In genomic region chr22:36873614-36874308, GRCh38 we compare ENCODE assay signal across 8 cellular contexts. TPM values are rescaled to one million over a fixed set of nuclear protein-coding genes. Genes with fewer than 3 reads are reported as not detected.
DNase-seq lines count a peak whose midpoint lies in the region; ATAC-seq and TF ChIP-seq lines count a peak whose summit lies in the region.

No MANE protein-coding gene starts in this region.

- H3K9me3 ChIP-seq in MG63 = no peaks in the 10 kb centered on the region
- H3K9me3 ChIP-seq in trophoblast cell (ENCODE audit: insufficient read depth, low read depth, low read length) = no peaks in the 10 kb centered on the region

- H3K23ac ChIP-seq in trophoblast cell (ENCODE audit: low read length) = no peak overlapping the region

- H3K27me3 ChIP-seq in MG63 = peaks cover 1% of the 10 kb centered on the region
- no peaks in the 10 kb centered on the region for H3K27me3 ChIP-seq in trophoblast cell (ENCODE audit: insufficient read depth, low read length)

- no peak overlapping the region for H2AK5ac ChIP-seq in trophoblast cell (ENCODE audit: low read length)

- H3K4me3 ChIP-seq in MG63 (no peak overlapping the region), fibroblast of villous mesenchyme (ENCODE audit: low read depth, low read length) (no peak overlapping the region), trophoblast cell (ENCODE audit: low read depth, low read length) (no peak overlapping the region)

- no peaks in the 10 kb centered on the region for H3K36me3 Mint-ChIP-seq in activated naive CD4-positive, alpha-beta T cell treated with anti-CD3 and anti-CD28 coated beads for 36 hours (ENCODE audit: low read depth)
- H3K36me3 Mint-ChIP-seq in activated CD8-positive, alpha-beta memory T cell treated with anti-CD3 and anti-CD28 coated beads, Interleukin-2, amount 10 ng/mL, durations not matched to agents 7 days and 5 days = peaks cover 68% of the 10 kb centered on the region

- H2BK5ac ChIP-seq in trophoblast cell (ENCODE audit: low read depth, low read length, poor library complexity) = peak overlapping the region; percentile 88

- intact Hi-C loops in activated naive CD4-positive, alpha-beta T cell treated with anti-CD3 and anti-CD28 coated beads for 36 hours (cut with micrococcal nuclease) = loop anchor here (5.0 kb wide), 1 partner anchor 104 kb away; no protein-coding TSS in a partner anchor

- H2AFZ ChIP-seq in trophoblast cell (ENCODE audit: insufficient read depth, low read length, poor library complexity) = peak overlapping the region; percentile 15

- H3K9ac ChIP-seq in trophoblast cell (ENCODE audit: low read length) = no peak overlapping the region

- no peak overlapping the region for H3K4me3 Mint-ChIP-seq in activated naive CD4-positive, alpha-beta T cell treated with anti-CD3 and anti-CD28 coated beads for 36 hours
- no peak overlapping the region for H3K4me3 Mint-ChIP-seq in activated CD8-positive, alpha-beta memory T cell treated with anti-CD3 and anti-CD28 coated beads, Interleukin-2, amount 10 ng/mL, durations not matched to agents 7 days and 5 days

- H3K4me2 ChIP-seq in trophoblast cell (ENCODE audit: low read length) = peak overlapping the region; percentile 11

- H2BK12ac ChIP-seq in trophoblast cell (ENCODE audit: low read length) = peak overlapping the region; percentile 38

- peak; percentile 71 for TF ChIP-seq CTCF in fibroblast of villous mesenchyme (IDR thresholded peaks at IDR 0.05; ENCODE audit: insufficient read depth, low read depth, low read length)

- H3K18ac ChIP-seq in trophoblast cell (ENCODE audit: low read length) = no peak overlapping the region

- H3K27ac ChIP-seq in trophoblast cell (ENCODE audit: low read depth, low read length) = peak overlapping the region; percentile 80

- H3K14ac ChIP-seq in trophoblast cell (ENCODE audit: low read length) = peak overlapping the region; percentile 47

- H3K36me3 ChIP-seq in MG63 (no peaks in the 10 kb centered on the region), trophoblast cell (ENCODE audit: control insufficient read depth in 1 of 2, insufficient read depth in 2 of 2, low read length in 2 of 2) (no peaks in the 10 kb centered on the region)

- peak overlapping the region; percentile 34 for H3K4ac ChIP-seq in trophoblast cell (ENCODE audit: low read depth, low read length)

- peak overlapping the region; percentile 15 for H4K8ac ChIP-seq in trophoblast cell (ENCODE audit: low read depth, low read length)

- CTCF ChIA-PET in activated naive CD4-positive, alpha-beta T cell treated with anti-CD3 and anti-CD28 coated beads for 36 hours (lab: Charles Lee) = interaction anchor here (1.4 kb wide), 1 partner anchor 18 kb away, joined by 4 read pairs; no protein-coding TSS in a partner anchor
- CTCF ChIA-PET in activated CD8-positive, alpha-beta memory T cell treated with anti-CD3 and anti-CD28 coated beads, Interleukin-2, amount 10 ng/mL, durations not matched to agents 7 days and 5 days (lab: Charles Lee) = interaction anchor here (0.5 to 3.9 kb wide), 13 partner anchors 8 to 326 kb away, joined by 3 to 66 read pairs (median 4); partner anchors contain the start of genes IFT27, MPST, NCF4 and TST

- peaks cover 23% of the 10 kb centered on the region for H3K79me1 ChIP-seq in trophoblast cell (ENCODE audit: low read length)

- peak overlapping the region; percentile 90 for H2BK120ac ChIP-seq in trophoblast cell (ENCODE audit: insufficient read depth, low read length, poor library complexity)

- H3K9me3 Mint-ChIP-seq in activated naive CD4-positive, alpha-beta T cell treated with anti-CD3 and anti-CD28 coated beads for 36 hours = no peaks in the 10 kb centered on the region
- no peaks in the 10 kb centered on the region for H3K9me3 Mint-ChIP-seq in activated CD8-positive, alpha-beta memory T cell treated with anti-CD3 and anti-CD28 coated beads, Interleukin-2, amount 10 ng/mL, durations not matched to agents 7 days and 5 days (ENCODE audit: low read depth)

- peak; percentile 38 for DNase-seq in activated naive CD4-positive, alpha-beta T cell treated with anti-CD3 and anti-CD28 coated beads for 36 hours
- no peak for DNase-seq in activated naive CD4-positive, alpha-beta T cell treated with anti-CD3 and anti-CD28 coated beads, Interleukin-2, amount 50 U/mL, for 16 hours
- DNase-seq in HCEC 1CT = peak; percentile 56
- peak; percentile 51 for DNase-seq in MG63
- DNase-seq in activated CD8-positive, alpha-beta memory T cell treated with anti-CD3 and anti-CD28 coated beads, Interleukin-2, amount 10 ng/mL, durations not matched to agents 7 days and 5 days = peak; percentile 84
- peak; percentile 90 for DNase-seq in fibroblast of villous mesenchyme (ENCODE audit: low read depth)
- peak; percentile 98 to 99 for DNase-seq in trophoblast cell
- no peak for DNase-seq in central memory CD4-positive, alpha-beta T cell

- H3K4me1 Mint-ChIP-seq in activated naive CD4-positive, alpha-beta T cell treated with anti-CD3 and anti-CD28 coated beads for 36 hours (ENCODE audit: low read depth) = peaks cover 11% of the 10 kb centered on the region
- H3K4me1 Mint-ChIP-seq in activated CD8-positive, alpha-beta memory T cell treated with anti-CD3 and anti-CD28 coated beads, Interleukin-2, amount 10 ng/mL, durations not matched to agents 7 days and 5 days = peaks cover 35% of the 10 kb centered on the region

- WGBS in trophoblast cell (ENCODE audit: extremely low coverage, insufficient coverage, insufficient read length) = no CpG with 5 or more reads among the region's 6 CpGs

- H3K4me1 ChIP-seq in trophoblast cell (ENCODE audit: control insufficient read depth in 1 of 2, insufficient read depth in 2 of 2, low read length in 2 of 2) = peaks cover 12 to 24% of the 10 kb centered on the region in 2 experiments

- peak; percentile 87 for ATAC-seq in activated CD8-positive, alpha-beta memory T cell treated with anti-CD3 and anti-CD28 coated beads, Interleukin-2, amount 10 ng/mL, durations not matched to agents 7 days and 5 days

- H4K91ac ChIP-seq in trophoblast cell (ENCODE audit: low read depth, low read length) = peak overlapping the region; percentile 92

- H3K27ac Mint-ChIP-seq in activated naive CD4-positive, alpha-beta T cell treated with anti-CD3 and anti-CD28 coated beads for 36 hours = no peak overlapping the region
- H3K27ac Mint-ChIP-seq in activated CD8-positive, alpha-beta memory T cell treated with anti-CD3 and anti-CD28 coated beads, Interleukin-2, amount 10 ng/mL, durations not matched to agents 7 days and 5 days = peak overlapping the region; percentile 95

- no peaks in the 10 kb centered on the region for H3K79me2 ChIP-seq in trophoblast cell (ENCODE audit: control insufficient read depth, insufficient read depth, low read length, poor library complexity)

- no peaks in the 10 kb centered on the region for H3K27me3 Mint-ChIP-seq in activated naive CD4-positive, alpha-beta T cell treated with anti-CD3 and anti-CD28 coated beads for 36 hours (ENCODE audit: low read depth)
- no peaks in the 10 kb centered on the region for H3K27me3 Mint-ChIP-seq in activated CD8-positive, alpha-beta memory T cell treated with anti-CD3 and anti-CD28 coated beads, Interleukin-2, amount 10 ng/mL, durations not matched to agents 7 days and 5 days

- H4K12ac ChIP-seq in trophoblast cell (ENCODE audit: low read depth, low read length) = no peak overlapping the region

RNA-seq across cellular contexts. Expression of gene NCF4, which starts 13.0 kb away (rescaled TPM):
- under 1 TPM; 0.37 to 0.50 TPM for total RNA-seq in activated naive CD4-positive, alpha-beta T cell treated with anti-CD3 and anti-CD28 coated beads for 36 hours
- total RNA-seq in MG63 (2014; rRNA removed; shearing (Covaris generic); ENCODE audit: low replicate concordance) = not detected in 2 replicates
- 10 to 100 TPM; 59.7 to 77.9 TPM for total RNA-seq in activated CD8-positive, alpha-beta memory T cell treated with anti-CD3 and anti-CD28 coated beads, Interleukin-2, amount 10 ng/mL, durations not matched to agents 7 days and 5 days
- total RNA-seq in fibroblast of villous mesenchyme = not detected in 2 replicates
- 2.3 and 2.9 TPM in 2 replicates for polyA plus RNA-seq in trophoblast cell (2013)

RNA-seq across cellular contexts. Expression of gene CSF2RB, which starts 39.7 kb away (rescaled TPM):
- under 1 TPM in 1 of 2 experiments, not detected in 1; 0.14 TPM for total RNA-seq in activated naive CD4-positive, alpha-beta T cell treated with anti-CD3 and anti-CD28 coated beads for 36 hours
- total RNA-seq in MG63 (2014; rRNA removed; shearing (Covaris generic); ENCODE audit: low replicate concordance) = not detected in 2 replicates
- total RNA-seq in activated CD8-positive, alpha-beta memory T cell treated with anti-CD3 and anti-CD28 coated beads, Interleukin-2, amount 10 ng/mL, durations not matched to agents 7 days and 5 days = 10 to 100 TPM in 1 of 2 experiments, 1 to 10 TPM in 1; 3.0 to 26.9 TPM
- total RNA-seq in fibroblast of villous mesenchyme = 2.6 and 11.2 TPM in 2 replicates
- 4.3 and 4.7 TPM in 2 replicates for polyA plus RNA-seq in trophoblast cell (2013)

RNA-seq across cellular contexts. Expression of gene PVALB, which starts 56.9 kb away (rescaled TPM):
- total RNA-seq in activated naive CD4-positive, alpha-beta T cell treated with anti-CD3 and anti-CD28 coated beads for 36 hours = not detected
- not detected in 2 replicates for total RNA-seq in MG63 (2014; rRNA removed; shearing (Covaris generic); ENCODE audit: low replicate concordance)
- total RNA-seq in activated CD8-positive, alpha-beta memory T cell treated with anti-CD3 and anti-CD28 coated beads, Interleukin-2, amount 10 ng/mL, durations not matched to agents 7 days and 5 days = not detected
- not detected in 2 replicates for total RNA-seq in fibroblast of villous mesenchyme
- polyA plus RNA-seq in trophoblast cell (2013) = 0.11 and 0.40 TPM in 2 replicates

Comparison
In these comparisons a context has a peak if more than half of its experiments do, and no peak if none do; other contexts are left out.
1. DNase-seq: peak in activated naive CD4-positive, alpha-beta T cell treated with anti-CD3 and anti-CD28 coated beads for 36 hours (single experiment), HCEC 1CT (single experiment), MG63 (single experiment), activated CD8-positive, alpha-beta memory T cell treated with anti-CD3 and anti-CD28 coated beads, Interleukin-2, amount 10 ng/mL, durations not matched to agents 7 days and 5 days (single experiment), fibroblast of villous mesenchyme (single experiment) and trophoblast cell (2 of 2); none in activated naive CD4-positive, alpha-beta T cell treated with anti-CD3 and anti-CD28 coated beads, Interleukin-2, amount 50 U/mL, for 16 hours (single experiment) and central memory CD4-positive, alpha-beta T cell (single experiment).
2. RNA of gene NCF4, which starts 13.0 kb away (total RNA-seq): 59.7 to 77.9 TPM in activated CD8-positive, alpha-beta memory T cell treated with anti-CD3 and anti-CD28 coated beads, Interleukin-2, amount 10 ng/mL, durations not matched to agents 7 days and 5 days; 0.37 to 0.50 TPM in activated naive CD4-positive, alpha-beta T cell treated with anti-CD3 and anti-CD28 coated beads for 36 hours, not detected in MG63 and not detected in fibroblast of villous mesenchyme; every median in the first group is over 10 times any median in the second.